ENCODE assay signal across 19 cellular contexts in genomic region chr9:11204521-11204920, GRCh38.
"Had no signal": no experiment of that assay in that cellular context is flagged by ENCODE, and none has a peak within 500 bp of the region (broad histone marks: within the 10 kb centered on the region; RNA-seq: fewer than 3 reads in every experiment).

No MANE protein-coding gene starts in this region.

- H3K27me3 ChIP-seq: hepatocyte, spleen, testis, tibial nerve had no signal

- H3K4me1 ChIP-seq: spleen, testis, tibial nerve had no signal

- DNase-seq: dermis blood vessel endothelial cell; endodermal cell; foreskin melanocyte; head of caudate nucleus; kidney; left cardiac atrium; naive thymus-derived CD4-positive, alpha-beta T cell; nephron progenitor cell; posterior cingulate gyrus; spleen; stimulated activated CD4-positive, alpha-beta T cell treated with anti-CD3 and anti-CD28 coated beads, Interleukin-15, amount 100 ng/mL, for 24 hours; stimulated activated CD4-positive, alpha-beta T cell treated with anti-CD3 and anti-CD28 coated beads, Interleukin-2, amount 100 ng/mL, for 24 hours; stimulated activated CD4-positive, alpha-beta T cell treated with anti-CD3 and anti-CD28 coated beads, Interleukin-4, amount 100 ng/mL, for 4 hours; stimulated activated naive B cell treated with anti-CD40 and anti-IgM and Interleukin-4, amounts not matched to agents 10 μg/mL and 1 μg/mL and 100 μg/mL, for 72 hours; stimulated activated naive CD8-positive, alpha-beta T cell treated with anti-CD3 and anti-CD28 coated beads, Interleukin-15, amount 100 ng/mL, for 72 hours; testis had no signal

- ATAC-seq: left cardiac atrium; naive thymus-derived CD4-positive, alpha-beta T cell; sciatic nerve; stimulated activated naive B cell treated with anti-CD40 and anti-IgM and Interleukin-4, amounts not matched to agents 10 μg/mL and 1 μg/mL and 100 μg/mL, for 72 hours; stimulated activated naive CD8-positive, alpha-beta T cell treated with anti-CD3 and anti-CD28 coated beads, Interleukin-15, amount 100 ng/mL, for 72 hours had no signal

- H3K4me2 ChIP-seq: hepatocyte had no signal

- H3K9me3 ChIP-seq: spleen, testis, tibial nerve had no signal

- H3K27ac ChIP-seq: hepatocyte, spleen, testis, tibial nerve had no signal

- H2AFZ ChIP-seq: hepatocyte had no signal

- H3K36me3 ChIP-seq: spleen, tibial nerve had no signal

- H3K79me2 ChIP-seq: hepatocyte had no signal

- H3K4me3 ChIP-seq: hepatocyte, spleen, testis, tibial nerve had no signal
